Comparison of ENCODE assay signal across 8 cellular contexts in the genomic region with DNA sequence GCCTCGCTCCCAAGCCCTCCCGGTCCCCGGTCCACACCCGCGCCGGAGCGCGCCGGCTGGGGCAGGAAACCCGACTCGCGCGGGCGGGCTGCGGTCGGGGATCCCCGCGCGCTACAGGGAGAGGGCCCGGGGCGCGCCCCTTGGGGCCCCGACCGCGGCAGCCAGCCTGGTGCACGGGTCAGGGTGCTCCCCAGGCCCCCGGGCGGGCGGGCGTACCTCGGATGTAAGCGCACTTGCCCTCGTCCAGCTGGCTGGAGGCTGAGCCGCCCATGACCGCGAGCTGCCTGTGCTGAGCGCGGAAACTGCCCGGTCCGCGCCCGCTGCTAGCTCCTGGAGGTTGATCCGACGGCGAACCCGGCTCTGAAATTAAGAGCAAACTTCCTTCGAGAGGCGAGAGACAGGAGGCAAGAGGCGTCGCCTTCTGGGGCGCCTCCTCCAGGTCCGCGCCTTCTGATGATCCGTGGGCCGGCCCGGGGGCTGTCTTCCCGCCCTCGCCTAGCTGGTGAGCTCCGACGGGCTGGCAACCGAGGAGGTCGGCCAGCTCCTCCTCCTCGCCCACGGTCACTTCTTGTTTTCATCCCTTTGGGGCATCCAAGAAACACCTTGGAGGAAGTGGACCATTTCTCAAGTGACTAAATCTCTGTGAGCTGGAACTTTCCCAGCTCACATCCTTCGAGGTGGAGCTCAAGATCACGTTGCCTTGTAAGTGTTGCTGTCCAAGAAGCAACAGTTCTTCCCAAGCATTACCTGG. TPM values are rescaled to one million over a fixed set of nuclear protein-coding genes. Genes with fewer than 3 reads are reported as not detected.
DNase-seq lines count a peak whose midpoint lies in the region; ATAC-seq and TF ChIP-seq lines count a peak whose summit lies in the region.

A gene with protein sequence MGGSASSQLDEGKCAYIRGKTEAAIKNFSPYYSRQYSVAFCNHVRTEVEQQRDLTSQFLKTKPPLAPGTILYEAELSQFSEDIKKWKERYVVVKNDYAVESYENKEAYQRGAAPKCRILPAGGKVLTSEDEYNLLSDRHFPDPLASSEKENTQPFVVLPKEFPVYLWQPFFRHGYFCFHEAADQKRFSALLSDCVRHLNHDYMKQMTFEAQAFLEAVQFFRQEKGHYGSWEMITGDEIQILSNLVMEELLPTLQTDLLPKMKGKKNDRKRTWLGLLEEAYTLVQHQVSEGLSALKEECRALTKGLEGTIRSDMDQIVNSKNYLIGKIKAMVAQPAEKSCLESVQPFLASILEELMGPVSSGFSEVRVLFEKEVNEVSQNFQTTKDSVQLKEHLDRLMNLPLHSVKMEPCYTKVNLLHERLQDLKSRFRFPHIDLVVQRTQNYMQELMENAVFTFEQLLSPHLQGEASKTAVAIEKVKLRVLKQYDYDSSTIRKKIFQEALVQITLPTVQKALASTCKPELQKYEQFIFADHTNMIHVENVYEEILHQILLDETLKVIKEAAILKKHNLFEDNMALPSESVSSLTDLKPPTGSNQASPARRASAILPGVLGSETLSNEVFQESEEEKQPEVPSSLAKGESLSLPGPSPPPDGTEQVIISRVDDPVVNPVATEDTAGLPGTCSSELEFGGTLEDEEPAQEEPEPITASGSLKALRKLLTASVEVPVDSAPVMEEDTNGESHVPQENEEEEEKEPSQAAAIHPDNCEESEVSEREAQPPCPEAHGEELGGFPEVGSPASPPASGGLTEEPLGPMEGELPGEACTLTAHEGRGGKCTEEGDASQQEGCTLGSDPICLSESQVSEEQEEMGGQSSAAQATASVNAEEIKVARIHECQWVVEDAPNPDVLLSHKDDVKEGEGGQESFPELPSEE (minus strand): TSS at position 423 of the 751 bp plus-strand sequence. CDS start 152 bp downstream, at position 271.

- no peak for TF ChIP-seq CTCF in lower lobe of right lung (IDR thresholded peaks at IDR 0.05)

- peak within 1 kb of the TSS; percentile 85 for H3K27ac ChIP-seq in lower lobe of right lung

- peak within 1 kb of the TSS; percentile 82 for H3K4me3 ChIP-seq in lower lobe of right lung

- peak; percentile 52 for ATAC-seq in HG02571 (IDR thresholded peaks at IDR 0.05; ENCODE audit: unreplicated experiment)
- peak; percentile 83 to 90 for ATAC-seq in lower lobe of right lung

- peak; percentile 51 for DNase-seq in NCI-H146 (lab: John Stamatoyannopoulos, UW)
- DNase-seq in NCI-H146 treated with DMSO at 0.1 percent for 48 hours (lab: John Stamatoyannopoulos, UW; ENCODE audit: unreplicated experiment): no peak
- DNase-seq in NCI-H1048 (lab: John Stamatoyannopoulos, UW): peak; percentile 44
- DNase-seq in activated CD4-positive, alpha-beta T cell treated with anti-CD3 and anti-CD28 coated beads for 1 hour: peak; percentile 26
- DNase-seq in dermis blood vessel endothelial cell: peak; percentile 28
- peak; percentile 87 for DNase-seq in lower lobe of right lung
- DNase-seq in stimulated activated CD4-positive, alpha-beta T cell treated with anti-CD3 and anti-CD28 coated beads, TNF-alpha, amount 100 ng/mL, for 48 hours (ENCODE audit: low read depth in 3 of 3): peak; percentile 28 to 44 (median 36)

- no peaks in the 10 kb centered on the region for H3K9me3 ChIP-seq in lower lobe of right lung

- H3K4me1 ChIP-seq in lower lobe of right lung: peaks cover 29% of the 10 kb centered on the region

- intact Hi-C loops in lower lobe of right lung (cut with DNase I): no loop called here

- no peaks in the 10 kb centered on the region for H3K36me3 ChIP-seq in lower lobe of right lung

- no peaks in the 10 kb centered on the region for H3K27me3 ChIP-seq in lower lobe of right lung (ENCODE audit: low read depth)

RNA-seq across cellular contexts. Expression of the gene that starts here (rescaled TPM):
- total RNA-seq in dermis blood vessel endothelial cell (9.6 and 43.1 TPM in 2 replicates), lower lobe of right lung (44.8 TPM)
